In the genomic region with DNA sequence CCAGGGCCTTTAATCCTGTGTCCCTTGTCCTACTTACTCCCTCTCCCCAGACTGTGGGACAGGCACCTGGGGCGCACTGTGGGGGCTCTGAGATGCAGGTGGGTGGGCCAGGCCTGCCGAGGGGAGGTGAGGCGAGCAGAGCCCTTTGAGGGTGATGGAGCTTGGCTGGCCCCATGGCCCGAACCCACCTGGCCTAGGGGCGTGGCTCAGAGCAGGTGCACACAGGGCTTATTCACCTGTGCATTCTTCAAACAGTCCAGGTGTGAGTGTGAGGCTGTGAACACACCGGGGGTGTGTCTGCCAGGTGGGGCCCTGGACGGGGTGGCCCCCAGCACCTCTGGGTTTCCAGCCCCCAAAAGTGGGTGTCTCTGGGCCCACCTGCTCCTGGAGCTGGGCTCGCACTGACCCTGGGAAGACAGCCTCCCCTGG, we compare ENCODE assay signal across 31 cellular contexts. TPM values are rescaled to one million over a fixed set of nuclear protein-coding genes. Genes with fewer than 3 reads are reported as not detected.
DNase-seq lines count a peak whose midpoint lies in the region; ATAC-seq, FAIRE-seq and TF ChIP-seq lines count a peak whose summit lies in the region.
"Had no signal": no experiment of that assay in that cellular context is flagged by ENCODE, and none has a peak within 500 bp of the region (broad histone marks: within the 10 kb centered on the region; RNA-seq: fewer than 3 reads in every experiment).

No MANE protein-coding gene starts in this region.

- no peak overlapping the region for H3K4me3 Mint-ChIP-seq in activated T-cell treated with anti-CD3 and anti-CD28 coated beads, Interleukin-2, amount 50 U/mL, for 24 hours
- H3K4me3 Mint-ChIP-seq: activated CD4-positive, alpha-beta T cell treated with anti-CD3 and anti-CD28 coated beads, Interleukin-2, amount 10 ng/mL, durations not matched to agents 7 days and 5 days; CD8-positive, alpha-beta memory T cell; natural killer cell; stimulated activated memory B cell treated with anti-CD40 and anti-IgM and Interleukin-4, amounts not matched to agents 10 μg/mL and 1 μg/mL and 100 μg/mL, for 72 hours; T-cell had no signal

- no peak for FAIRE-seq in GM12892 (lab: Jason Lieb, UNC)
- FAIRE-seq: GM12878, HepG2 had no signal

- H3K9ac ChIP-seq in neuronal stem cell (ENCODE audit: low read depth, low read length, poor library complexity), result no peak overlapping the region

- H3K27me3 ChIP-seq in neuronal stem cell (ENCODE audit: control insufficient read depth in 3 of 3, insufficient read depth in 3 of 3, low read depth in 1 of 3, low read length in 3 of 3) (peaks cover 0 to 3% (median 0%) of the 10 kb centered on the region in 3 experiments), testis (no peaks in the 10 kb centered on the region)

- H3K4me2 ChIP-seq in neuronal stem cell (ENCODE audit: insufficient read depth, low read length, poor library complexity, severe bottlenecking), result no peak overlapping the region

- intact Hi-C loops in testis (cut with DNase I; ENCODE audit: low total_unique reads), result no loop called here

- peak; percentile 19 for DNase-seq in activated T-cell treated with anti-CD3 and anti-CD28 coated beads, Interleukin-2, amount 50 U/mL, for 24 hours
- DNase-seq in activated T-cell treated with anti-CD3 and anti-CD28 coated beads, Interleukin-2, amount 50 U/mL, for 1 hour, result no peak
- DNase-seq in activated CD8-positive, alpha-beta memory T cell treated with anti-CD3 and anti-CD28 coated beads, Interleukin-2, amount 50 U/mL, for 4 hours, result peak; percentile 12
- no peak for DNase-seq in neuronal stem cell (ENCODE audit: low spot score)
- DNase-seq in HK-2 (ENCODE audit: unreplicated experiment), result no peak
- DNase-seq in testis, result no peak
- DNase-seq in GM12892 (ENCODE audit: insufficient read length), result no peak
- DNase-seq: activated CD4-positive, alpha-beta T cell treated with anti-CD3 and anti-CD28 coated beads, Interleukin-2, amount 10 ng/mL, durations not matched to agents 7 days and 5 days; activated naive CD4-positive, alpha-beta T cell treated with anti-CD3 and anti-CD28 coated beads, Interleukin-2, amount 50 U/mL, for 16 hours; CD8-positive, alpha-beta memory T cell; cerebellar nuclear complex; Kasumi-1; natural killer cell; NCI-H446 treated with DMSO at 0.1 percent for 48 hours; OCI-M1; stimulated activated CD4-positive, alpha-beta T cell treated with anti-CD3 and anti-CD28 coated beads, Interleukin-15, amount 100 ng/mL, for 24 hours; substantia nigra; T-cell; WERI-Rb-1 had no signal

- peaks cover 7% of the 10 kb centered on the region for H3K9me3 Mint-ChIP-seq in activated T-cell treated with anti-CD3 and anti-CD28 coated beads, Interleukin-2, amount 50 U/mL, for 24 hours
- H3K9me3 Mint-ChIP-seq: natural killer cell had no signal

- H3K36me3 ChIP-seq in neuronal stem cell (replicated peaks in 1 of 2; ENCODE audit: control insufficient read depth in 2 of 2, insufficient read depth in 2 of 2, low read length in 2 of 2), result no peaks in the 10 kb centered on the region
- H3K36me3 ChIP-seq in testis (ENCODE audit: low read depth, missing control alignments), result no peaks in the 10 kb centered on the region
- H3K36me3 ChIP-seq: gastroesophageal sphincter, WERI-Rb-1 had no signal

- peaks cover 5 to 15% of the 10 kb centered on the region in 2 donors for H3K9me3 ChIP-seq in neuronal stem cell (replicated peaks in 1 of 2; ENCODE audit: control insufficient read depth in 2 of 2, insufficient read depth in 1 of 2, low read depth in 1 of 2, low read length in 2 of 2)
- H3K9me3 ChIP-seq in testis, result no peaks in the 10 kb centered on the region

- no peak overlapping the region for H3K27ac ChIP-seq in neuronal stem cell (replicated peaks; ENCODE audit: low read length)
- H3K27ac ChIP-seq in testis, result no peak overlapping the region
- H3K27ac ChIP-seq: gastroesophageal sphincter, WERI-Rb-1 had no signal

- H3K4me3 ChIP-seq in neuronal stem cell (ENCODE audit: low read length in 2 of 2) (no peak overlapping the region), testis (no peak overlapping the region)
- H3K4me3 ChIP-seq: gastroesophageal sphincter, GM12878 had no signal

- peaks cover 7% of the 10 kb centered on the region for H3K4me1 Mint-ChIP-seq in activated T-cell treated with anti-CD3 and anti-CD28 coated beads, Interleukin-2, amount 50 U/mL, for 24 hours (ENCODE audit: low read depth)

- ATAC-seq in GM18907 (IDR thresholded peaks at IDR 0.05; ENCODE audit: unreplicated experiment), result no peak
- ATAC-seq: gastroesophageal sphincter; GM12878; HCT116; HepG2; natural killer cell; stimulated activated memory B cell treated with anti-CD40 and anti-IgM and Interleukin-4, amounts not matched to agents 10 μg/mL and 1 μg/mL and 100 μg/mL, for 72 hours; T-cell had no signal

- no peak overlapping the region for H4K91ac ChIP-seq in neuronal stem cell (ENCODE audit: low read depth, low read length, poor library complexity)

- peak overlapping the region; percentile 38 for H3K18ac ChIP-seq in neuronal stem cell (ENCODE audit: low read length)

- no peak overlapping the region for H3K27ac Mint-ChIP-seq in activated T-cell treated with anti-CD3 and anti-CD28 coated beads, Interleukin-2, amount 50 U/mL, for 24 hours
- H3K27ac Mint-ChIP-seq: activated CD4-positive, alpha-beta T cell treated with anti-CD3 and anti-CD28 coated beads, Interleukin-2, amount 10 ng/mL, durations not matched to agents 7 days and 5 days; brain; CD8-positive, alpha-beta memory T cell; natural killer cell; stimulated activated memory B cell treated with anti-CD40 and anti-IgM and Interleukin-4, amounts not matched to agents 10 μg/mL and 1 μg/mL and 100 μg/mL, for 72 hours; T-cell had no signal

- H4K8ac ChIP-seq in neuronal stem cell (ENCODE audit: low read depth, low read length), result no peak overlapping the region

- H2BK12ac ChIP-seq in neuronal stem cell (ENCODE audit: low read length), result no peak overlapping the region

- peak overlapping the region; percentile 43 for H2AK5ac ChIP-seq in neuronal stem cell (ENCODE audit: low read depth, low read length)

- TF ChIP-seq POLR2A in testis (IDR thresholded peaks at IDR 0.05) (no peak), GM12892 (IDR thresholded peaks at IDR 0.05; ENCODE audit: low read depth, low read length) (no peak)

- no CpG with 5 or more reads among the region's 8 CpGs for WGBS in neuronal stem cell (ENCODE audit: extremely low coverage in 2 of 2, insufficient read length in 2 of 2, insufficient replicate concordance in 1 of 2), 2 donors
- 85 to 89% methylated on average over 5 to 8 of the region's 8 CpGs for WGBS in testis, 2 donors

- H2BK5ac ChIP-seq in neuronal stem cell (ENCODE audit: low read length), result no peak overlapping the region

- no peak overlapping the region for H3K4ac ChIP-seq in neuronal stem cell (ENCODE audit: low read length)

- H3K4me1 ChIP-seq in neuronal stem cell (ENCODE audit: control insufficient read depth in 2 of 2, insufficient read depth in 1 of 2, low read depth in 1 of 2, low read length in 2 of 2) (peaks cover 0 to 1% of the 10 kb centered on the region in 2 donors), testis (no peaks in the 10 kb centered on the region)

- peaks cover 13% of the 10 kb centered on the region for H3K27me3 Mint-ChIP-seq in activated T-cell treated with anti-CD3 and anti-CD28 coated beads, Interleukin-2, amount 50 U/mL, for 24 hours

- H2BK15ac ChIP-seq in neuronal stem cell (ENCODE audit: low read length), result no peak overlapping the region

- no peaks in the 10 kb centered on the region for H3K36me3 Mint-ChIP-seq in activated T-cell treated with anti-CD3 and anti-CD28 coated beads, Interleukin-2, amount 50 U/mL, for 24 hours (ENCODE audit: low read depth)
- H3K36me3 Mint-ChIP-seq: brain; natural killer cell; stimulated activated memory B cell treated with anti-CD40 and anti-IgM and Interleukin-4, amounts not matched to agents 10 μg/mL and 1 μg/mL and 100 μg/mL, for 72 hours; T-cell had no signal

- H2AFZ ChIP-seq in neuronal stem cell (ENCODE audit: low read length), result no peak overlapping the region

- H3K14ac ChIP-seq in neuronal stem cell (ENCODE audit: low read length), result peak overlapping the region; percentile 92

- H3K79me1 ChIP-seq in neuronal stem cell (ENCODE audit: low read depth, low read length), result peaks cover 2% of the 10 kb centered on the region

- no peak overlapping the region for H2BK120ac ChIP-seq in neuronal stem cell (ENCODE audit: low read depth, low read length)

- TF ChIP-seq CTCF in testis (IDR thresholded peaks at IDR 0.05), result no peak

- no peak overlapping the region for H3K23ac ChIP-seq in neuronal stem cell (ENCODE audit: low read depth, low read length, poor library complexity)

RNA-seq across cellular contexts. Expression of a gene that starts 9.0 kb away (rescaled TPM):
- not detected for polyA plus RNA-seq in neuronal stem cell (2013, experiment 1 of 2)
- polyA plus RNA-seq in neuronal stem cell (2013, experiment 2 of 2), result not detected
- under 1 TPM; 0.31 to 0.62 TPM for total RNA-seq in testis
- 0.32 TPM for polyA plus RNA-seq in testis (ENCODE audit: insufficient read depth, low read depth, low replicate concordance)
- polyA plus RNA-seq in GM12892 (2012; ENCODE audit: missing spikeins), result not detected
- total RNA-seq: A673; activated CD4-positive, alpha-beta T cell treated with anti-CD3 and anti-CD28 coated beads, Interleukin-2, amount 10 ng/mL, durations not matched to agents 7 days and 5 days; CD8-positive, alpha-beta memory T cell; fibroblast of lung; GM12878; HepG2; lung microvascular endothelial cell; natural killer cell; omental fat pad; ureter had no signal
- polyA plus RNA-seq: CD8-positive, alpha-beta memory T cell; fibroblast of lung had no signal

Comparison
In these comparisons a context has a peak if more than half of its experiments do, and no peak if none do; other contexts are left out.
1. DNase-seq: peak in activated T-cell treated with anti-CD3 and anti-CD28 coated beads, Interleukin-2, amount 50 U/mL, for 24 hours (single experiment) and activated CD8-positive, alpha-beta memory T cell treated with anti-CD3 and anti-CD28 coated beads, Interleukin-2, amount 50 U/mL, for 4 hours (single experiment); none in activated T-cell treated with anti-CD3 and anti-CD28 coated beads, Interleukin-2, amount 50 U/mL, for 1 hour (single experiment), neuronal stem cell (single experiment), HK-2 (single experiment), testis (single experiment) and GM12892 (single experiment).